Comparison of ENCODE assay signal across 19 cellular contexts in genomic region chr20:37602634-37603033, GRCh38.
"Had no signal": no experiment of that assay in that cellular context is flagged by ENCODE, and none has a peak within 500 bp of the region (broad histone marks: within the 10 kb centered on the region; RNA-seq: fewer than 3 reads in every experiment).

No MANE protein-coding gene starts in this region.

- ATAC-seq: Panc1, PC-3, SK-N-SH treated with all-trans-retinoic acid at 6 μM for 48 hours had no signal

- H3K27ac ChIP-seq: HL-60, KMS-11, RWPE1 had no signal

- H3K4me2 ChIP-seq: KMS-11 had no signal

- DNase-seq: Kasumi-1, MM.1S, NCI-H1092 treated with DMSO at 0.1 percent for 48 hours, NCI-H1436, NCI-H187, NCI-H2029 treated with DMSO at 0.1 percent for 48 hours, NCI-H2171 treated with DMSO at 0.1 percent for 48 hours, NCI-H345, NCI-H446 treated with DMSO at 0.1 percent for 48 hours, NCI-H510A treated with DMSO at 0.1 percent for 48 hours, NCI-H526, NCI-H82, PC-3, SHP77 had no signal

- H3K9ac ChIP-seq: KMS-11 had no signal
